ENCODE assay signal across 22 cellular contexts in the genomic region with DNA sequence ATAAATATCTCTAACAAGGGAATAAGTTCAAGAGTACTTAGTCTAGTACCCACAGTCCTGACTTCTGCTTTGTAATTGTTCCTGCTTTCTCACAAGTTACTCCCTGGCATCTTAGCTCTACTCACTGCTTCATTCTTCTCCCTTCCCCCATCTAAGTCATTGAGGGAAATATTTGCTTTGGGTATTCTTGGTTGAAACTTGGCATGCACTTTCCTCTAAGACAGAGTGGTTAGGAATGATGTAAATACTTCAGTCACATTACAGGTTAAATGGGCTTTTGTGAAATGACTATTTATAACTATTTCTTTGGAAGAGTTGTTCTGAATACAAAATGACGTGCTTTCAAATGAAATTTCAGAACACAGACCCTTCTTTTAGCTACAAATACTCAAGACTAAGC.
DNase-seq lines count a peak whose midpoint lies in the region; ATAC-seq, FAIRE-seq and TF ChIP-seq lines count a peak whose summit lies in the region.
"Had no signal": no experiment of that assay in that cellular context is flagged by ENCODE, and none has a peak within 500 bp of the region (broad histone marks: within the 10 kb centered on the region; RNA-seq: fewer than 3 reads in every experiment).

No MANE protein-coding gene starts in this region.

- H3K36me3 Mint-ChIP-seq in endothelial cell (ENCODE audit: low read depth, unreplicated experiment): no peaks in the 10 kb centered on the region
- H3K36me3 Mint-ChIP-seq: CD4-positive, alpha-beta memory T cell had no signal

- H3K36me3 ChIP-seq in left lung: no peaks in the 10 kb centered on the region
- H3K36me3 ChIP-seq: BE2C; BLaER1 treated with 17β-estradiol and CSF1 and Interleukin-3, amounts not matched to agents 10 nM and 100 nM; HAP-1 had no signal

- no peak overlapping the region for H3K4me3 Mint-ChIP-seq in endothelial cell (ENCODE audit: unreplicated experiment)
- H3K4me3 Mint-ChIP-seq: CD4-positive, alpha-beta memory T cell; HFFc6 had no signal

- peaks cover 15% of the 10 kb centered on the region for H3K4me1 Mint-ChIP-seq in endothelial cell (ENCODE audit: unreplicated experiment)

- H3K4me1 ChIP-seq in left lung: peaks cover 0 to 2% of the 10 kb centered on the region in 2 donors
- H3K4me1 ChIP-seq: A549, BE2C had no signal

- peak; percentile 80 for ATAC-seq in left lung
- ATAC-seq: A549 had no signal

- intact Hi-C loops in left lung (cut with DNase I): no loop called here

- FAIRE-seq in GM12892 (lab: Jason Lieb, UNC): no peak
- FAIRE-seq: A549, GM12891, H54 had no signal

- H3K27me3 Mint-ChIP-seq in endothelial cell (ENCODE audit: unreplicated experiment): peaks cover 2% of the 10 kb centered on the region

- no peak overlapping the region for H3K4me3 ChIP-seq in left lung
- H3K4me3 ChIP-seq: A549; BLaER1 treated with 17β-estradiol and CSF1 and Interleukin-3, amounts not matched to agents 10 nM and 100 nM; HAP-1 had no signal

- TF ChIP-seq CTCF in left lung (IDR thresholded peaks at IDR 0.05) (no peak), endothelial cell (IDR thresholded peaks at IDR 0.05; ENCODE audit: unreplicated experiment) (no peak)

- TF ChIP-seq POLR2A in GM12892 (IDR thresholded peaks at IDR 0.05; ENCODE audit: low read depth, low read length): no peak

- no peak overlapping the region for H3K27ac Mint-ChIP-seq in endothelial cell (ENCODE audit: unreplicated experiment)
- H3K27ac Mint-ChIP-seq: CD4-positive, alpha-beta memory T cell; HFFc6 had no signal

- no peaks in the 10 kb centered on the region for H3K27me3 ChIP-seq in left lung
- H3K27me3 ChIP-seq: BE2C; BLaER1 treated with 17β-estradiol and CSF1 and Interleukin-3, amounts not matched to agents 10 nM and 100 nM had no signal

- DNase-seq in COLO829 (ENCODE audit: low spot score): peak; percentile 42
- peak; percentile 55 for DNase-seq in astrocyte of the hippocampus (ENCODE audit: low read depth, low spot score)
- DNase-seq in left lung: no peak
- peak; percentile 24 for DNase-seq in renal cortical epithelial cell (ENCODE audit: low read depth)
- DNase-seq in NCI-H2081 (lab: John Stamatoyannopoulos, UW): no peak
- no peak for DNase-seq in endothelial cell (ENCODE audit: low spot score)
- DNase-seq in GM12892 (ENCODE audit: insufficient read length): no peak
- DNase-seq: 8988T; ACHN; AML-193; BE2C; Caco-2; CD4-positive, alpha-beta memory T cell; DMS153; GF-D8; GOT3; HFFc6 had no signal

- no peaks in the 10 kb centered on the region for H3K9me3 Mint-ChIP-seq in endothelial cell (ENCODE audit: unreplicated experiment)

- no peaks in the 10 kb centered on the region for H3K9me3 ChIP-seq in left lung
- H3K9me3 ChIP-seq: A549, BE2C, Caco-2, HAP-1 had no signal

- no peak overlapping the region for H3K27ac ChIP-seq in left lung
- H3K27ac ChIP-seq: A549; BLaER1 treated with 17β-estradiol and CSF1 and Interleukin-3, amounts not matched to agents 10 nM and 100 nM had no signal

Comparison
In these comparisons a context has a peak if more than half of its experiments do, and no peak if none do; other contexts are left out.
1. DNase-seq: peak in COLO829 (single experiment), astrocyte of the hippocampus (single experiment) and renal cortical epithelial cell (single experiment); none in left lung (0 of 2), NCI-H2081 (0 of 2), endothelial cell (single experiment) and GM12892 (single experiment).